10 cellular contexts compared by ENCODE assay signal in genomic region chr10:17273403-17273802, GRCh38. TPM values are rescaled to one million over a fixed set of nuclear protein-coding genes. Genes with fewer than 3 reads are reported as not detected.
DNase-seq lines count a peak whose midpoint lies in the region; TF ChIP-seq lines count a peak whose summit lies in the region.
"Had no signal": no experiment of that assay in that cellular context is flagged by ENCODE, and none has a peak within 500 bp of the region (broad histone marks: within the 10 kb centered on the region; RNA-seq: fewer than 3 reads in every experiment).

No MANE protein-coding gene starts in this region.

- DNase-seq in GM03348 (ENCODE audit: low spot score) (peak; percentile 15), MG63 (peak; percentile 9), choroid plexus epithelial cell (ENCODE audit: low read depth) (peak; percentile 65), osteoblast (ENCODE audit: insufficient read length, low spot score, missing footprints) (peak; percentile 23), cerebellar cortex (ENCODE audit: low spot score) (no peak), SIG-M5 treated with dmso at 0.1 percent for 504 hours (lab: John Stamatoyannopoulos, UW; ENCODE audit: unreplicated experiment) (no peak), NCI-H510A (lab: John Stamatoyannopoulos, UW) (no peak)
- DNase-seq: body of pancreas, left ventricle myocardium inferior, T-helper 2 cell had no signal

- H3K9me3 ChIP-seq in MG63: no peaks in the 10 kb centered on the region
- H3K9me3 ChIP-seq in osteoblast (ENCODE audit: low read depth, low read length): no peaks in the 10 kb centered on the region
- H3K9me3 ChIP-seq: body of pancreas had no signal

- TF ChIP-seq CTCF in choroid plexus epithelial cell (conservative IDR thresholded peaks at IDR 0.05; ENCODE audit: low read depth, low read length): no peak
- no peak for TF ChIP-seq CTCF in osteoblast (IDR thresholded peaks at IDR 0.05; ENCODE audit: extremely low read depth, low read depth, low read length)

- no peak overlapping the region for H3K27ac ChIP-seq in osteoblast (ENCODE audit: low read depth, low read length)
- H3K27ac ChIP-seq: body of pancreas, left ventricle myocardium inferior had no signal

- no peaks in the 10 kb centered on the region for H3K4me1 ChIP-seq in osteoblast (ENCODE audit: insufficient read depth, low read length)
- H3K4me1 ChIP-seq: body of pancreas, left ventricle myocardium inferior had no signal

- no peak overlapping the region for H3K4me3 ChIP-seq in MG63
- no peak overlapping the region for H3K4me3 ChIP-seq in choroid plexus epithelial cell (ENCODE audit: low read depth, low read length)
- H3K4me3 ChIP-seq in osteoblast (ENCODE audit: insufficient read depth, low read length): no peak overlapping the region
- H3K4me3 ChIP-seq: body of pancreas, left ventricle myocardium inferior had no signal

- no peak overlapping the region for H3K4me2 ChIP-seq in osteoblast (ENCODE audit: insufficient read depth, low read length)

- H4K20me1 ChIP-seq in osteoblast (ENCODE audit: insufficient read depth, low read length): no peaks in the 10 kb centered on the region

- H3K27me3 ChIP-seq in MG63: 0 out of 2 replicates have a peak, but pooled peaks cover 2% of the 10 kb centered on the region
- H3K27me3 ChIP-seq in osteoblast (ENCODE audit: insufficient read depth, low read length): peaks cover 3% of the 10 kb centered on the region
- H3K27me3 ChIP-seq: body of pancreas had no signal

- H3K36me3 ChIP-seq in MG63 (no peaks in the 10 kb centered on the region), osteoblast (ENCODE audit: insufficient read depth, low read length) (no peaks in the 10 kb centered on the region)
- H3K36me3 ChIP-seq: left ventricle myocardium inferior had no signal

- H3K79me2 ChIP-seq in osteoblast (ENCODE audit: insufficient read depth, low read length): no peaks in the 10 kb centered on the region

- H2AFZ ChIP-seq in osteoblast (ENCODE audit: low read length): no peak overlapping the region

RNA-seq across cellular contexts. Expression of gene VIM, which starts 45.4 kb away (rescaled TPM):
- 6,535 and 7,091 TPM in 2 replicates for total RNA-seq in MG63 (2014; rRNA removed; shearing (Covaris generic); ENCODE audit: low replicate concordance)
- 10,072 and 10,643 TPM in 2 replicates for total RNA-seq in osteoblast

Comparison
In these comparisons a context has a peak if more than half of its experiments do, and no peak if none do; other contexts are left out.
1. DNase-seq: peak in GM03348 (single experiment), MG63 (single experiment), choroid plexus epithelial cell (single experiment) and osteoblast (single experiment); none in cerebellar cortex (single experiment), SIG-M5 treated with dmso at 0.1 percent for 504 hours (single experiment) and NCI-H510A (single experiment).